ENCODE assay signal across 29 cellular contexts in genomic region chr5:145971108-145971507, GRCh38. TPM values are rescaled to one million over a fixed set of nuclear protein-coding genes. Genes with fewer than 3 reads are reported as not detected.
DNase-seq lines count a peak whose midpoint lies in the region; ATAC-seq, FAIRE-seq and TF ChIP-seq lines count a peak whose summit lies in the region.
"Had no signal": no experiment of that assay in that cellular context is flagged by ENCODE, and none has a peak within 500 bp of the region (broad histone marks: within the 10 kb centered on the region; RNA-seq: fewer than 3 reads in every experiment).

No MANE protein-coding gene starts in this region.

- no peaks in the 10 kb centered on the region for H3K79me1 ChIP-seq in IMR-90 (ENCODE audit: low read depth in 1 of 2, low read length in 2 of 2)

- H3K27ac ChIP-seq in IMR-90 (ENCODE audit: insufficient read depth, low read length): no peak overlapping the region
- H3K27ac ChIP-seq in K562 (ENCODE audit: extremely low read depth, low read depth, low read length): no peak overlapping the region
- H3K27ac ChIP-seq in psoas muscle: peak overlapping the region; percentile 30
- H3K27ac ChIP-seq: PC-9 had no signal

- POLR2A ChIA-PET in IMR-90 (lab: Charles Lee; ENCODE audit: unreplicated experiment): no interaction called here
- POLR2A ChIA-PET in K562 (lab: Yijun Ruan, JAX): interaction anchor here (0.7 kb wide), 1 partner anchor 14 kb away, joined by 3 read pairs; no protein-coding TSS in a partner anchor
- POLR2A ChIA-PET in GM10248 (lab: Yijun Ruan, JAX): no interaction called here

- H3K79me2 ChIP-seq in K562 (ENCODE audit: control insufficient read depth, insufficient read depth, low read length): no peaks in the 10 kb centered on the region

- H2BK15ac ChIP-seq in IMR-90 (ENCODE audit: low read depth, low read length): no peak overlapping the region

- FAIRE-seq in K562 (lab: Jason Lieb, UNC): no peak
- FAIRE-seq: A549, GM12892, H54, HepG2 had no signal

- no peak overlapping the region for H3K56ac ChIP-seq in IMR-90 (ENCODE audit: extremely low read depth, insufficient read depth, low read length)

- H2AK5ac ChIP-seq in IMR-90 (ENCODE audit: low read depth, low read length): no peak overlapping the region

- no peak overlapping the region for H3K18ac ChIP-seq in IMR-90 (ENCODE audit: low read depth, low read length)

- H3K9ac ChIP-seq in IMR-90 (ENCODE audit: low read depth, low read length) (no peak overlapping the region), K562 (ENCODE audit: insufficient read depth in 1 of 2, low read depth in 2 of 2, low read length in 2 of 2) (no peak overlapping the region)

- H3K14ac ChIP-seq in IMR-90 (replicated peaks; ENCODE audit: low read depth, low read length): no peak overlapping the region

- H2BK120ac ChIP-seq in IMR-90 (ENCODE audit: low read depth, low read length): peak overlapping the region; percentile 30; the same call in 1 of the 2 replicates

- H3K36me3 ChIP-seq in IMR-90 (ENCODE audit: control insufficient read depth, insufficient read depth, low read length): no peaks in the 10 kb centered on the region
- H3K36me3 ChIP-seq in K562 (ENCODE audit: control insufficient read depth, insufficient read depth, low read length): no peaks in the 10 kb centered on the region
- no peaks in the 10 kb centered on the region for H3K36me3 ChIP-seq in psoas muscle (ENCODE audit: insufficient read depth in 1 of 2, low read depth in 1 of 2)

- DNase-seq in DMS53 treated with DMSO at 0.1 percent for 48 hours (lab: John Stamatoyannopoulos, UW; ENCODE audit: unreplicated experiment) (peak; percentile 50), IMR-90 (no peak), K562 (ENCODE audit: extremely low read depth in 1 of 4, low spot score in 3 of 4) (no peak), psoas muscle (no peak), DMS153 (lab: John Stamatoyannopoulos, UW) (no peak), GM10248 (ENCODE audit: extremely low spot score) (no peak)
- DNase-seq: C1 segment of cervical spinal cord; CD4-positive, alpha-beta memory T cell; COR-L47; DMS79 treated with DMSO at 0.1 percent for 48 hours; GF-D8; KBM-7; MM.1S; NCI-H1417; NCI-H1694; NCI-H2081; NCI-H446; NCI-H524 treated with DMSO at 0.1 percent for 48 hours; NCI-H774; NK-92 treated with Interleukin-12 subunit alpha and Interleukin-12 subunit beta, amount 100 ng/mL, for 24 hours; PC-9; RPMI8226; SHP77; T-helper 1 cell had no signal

- H3K4me1 ChIP-seq in IMR-90 (ENCODE audit: control insufficient read depth, insufficient read depth, low read length) (peaks cover 3% of the 10 kb centered on the region; the same call in 1 of the 2 replicates), K562 (replicated peaks in 1 of 2; ENCODE audit: control insufficient read depth in 2 of 2, insufficient read depth in 2 of 2, low read length in 2 of 2) (no peaks in the 10 kb centered on the region), psoas muscle (peaks cover 10% of the 10 kb centered on the region)

- no peak overlapping the region for H4K91ac ChIP-seq in IMR-90 (ENCODE audit: insufficient read depth, low read depth, low read length)

- no peak for TF ChIP-seq EP300 in K562 (IDR thresholded peaks at IDR 0.05; ENCODE audit: low read length)

- no peak overlapping the region for H2AK9ac ChIP-seq in IMR-90 (replicated peaks; ENCODE audit: low read depth, low read length, poor library complexity)

- in situ Hi-C loops in IMR-90 (cut with MboI; ENCODE audit: low sequenced_read_pairs) (no loop called here), K562 (cut with MboI) (no loop called here)

- H2AFZ ChIP-seq in IMR-90 (replicated peaks; ENCODE audit: low read length, poor library complexity): no peak overlapping the region
- H2AFZ ChIP-seq in K562 (ENCODE audit: low read depth, low read length): no peak overlapping the region
- H2AFZ ChIP-seq: PC-9 had no signal

- CTCF ChIA-PET in IMR-90 (lab: Yijun Ruan, JAX): no interaction called here
- CTCF ChIA-PET in K562 (lab: Yijun Ruan, JAX; ENCODE audit: low intra/inter-chr PET ratio): no interaction called here
- CTCF ChIA-PET in GM10248 (lab: Yijun Ruan, JAX): interaction anchor here (1.1 kb wide), 1 partner anchor 20 kb away, joined by 3 read pairs; no protein-coding TSS in a partner anchor

- H2BK5ac ChIP-seq in IMR-90 (ENCODE audit: low read depth, low read length, poor library complexity, severe bottlenecking): no peak overlapping the region

- H4K5ac ChIP-seq in IMR-90 (ENCODE audit: low read depth, low read length): no peak overlapping the region

- H4K20me1 ChIP-seq in IMR-90 (ENCODE audit: insufficient read depth, low read length) (no peaks in the 10 kb centered on the region), K562 (replicated peaks; ENCODE audit: control insufficient read depth, insufficient read depth, low read length) (no peaks in the 10 kb centered on the region)

- no peak for TF ChIP-seq RAD21 in IMR-90 (IDR thresholded peaks at IDR 0.05; ENCODE audit: low read length)
- no peak for TF ChIP-seq RAD21 in K562 (CRISPR knock-in tag; conservative IDR thresholded peaks at IDR 0.05 in 1 of 2, IDR thresholded peaks at IDR 0.05 in 1 of 2)

- TF ChIP-seq POLR2A in IMR-90 (IDR thresholded peaks at IDR 0.05; ENCODE audit: low read depth, low read length) (no peak), K562 (conservative IDR thresholded peaks at IDR 0.05) (no peak)

- BruUV-seq in IMR-90 (replicated peaks; lab: Mats Ljungman, UMichigan): no TSS peak
- no TSS peak for BruUV-seq in K562 (replicated peaks; lab: Mats Ljungman, UMichigan)

- no peaks in the 10 kb centered on the region for H3K27me3 ChIP-seq in IMR-90 (ENCODE audit: control insufficient read depth, insufficient read depth, low read length)
- H3K27me3 ChIP-seq in K562 (ENCODE audit: control insufficient read depth in 2 of 2, insufficient read depth in 2 of 2, low read length in 2 of 2): no peaks in the 10 kb centered on the region
- H3K27me3 ChIP-seq in psoas muscle (ENCODE audit: insufficient read depth in 3 of 3, low read length in 2 of 3): no peaks in the 10 kb centered on the region

- no peak overlapping the region for H3K4me3 ChIP-seq in IMR-90 (ENCODE audit: insufficient read depth, low read depth, low read length)
- no peak overlapping the region for H3K4me3 ChIP-seq in K562
- H3K4me3 ChIP-seq in psoas muscle: no peak overlapping the region
- H3K4me3 ChIP-seq: A549, PC-9 had no signal

- no CpG with 5 or more reads among the region's 2 CpGs for WGBS in IMR-90 (ENCODE audit: extremely low coverage in 2 of 2, insufficient read length in 1 of 2), 2 experiments
- WGBS in K562 (ENCODE audit: insufficient coverage, low coverage, missing lambda C conversion rate): 0% methylated on average over 2 of the region's 2 CpGs
- WGBS in psoas muscle, 3 donors: 55 to 78% (median 58%) methylated on average over 2 of the region's 2 CpGs

- no peak overlapping the region for H3K4ac ChIP-seq in IMR-90 (ENCODE audit: low read depth, low read length)

- ATAC-seq in IMR-90 (ENCODE audit: low read depth) (no peak), K562 (peak; percentile 29; the same call in 1 of the 3 replicates), psoas muscle (no peak), SK-N-SH treated with all-trans-retinoic acid at 6 μM for 48 hours (no peak)
- ATAC-seq: A549, HepG2 had no signal

- dilution Hi-C loops in IMR-90 (cut with HindIII; ENCODE audit: low sequenced_read_pairs, unreplicated experiment): no loop called here

- no peak overlapping the region for H4K8ac ChIP-seq in IMR-90 (ENCODE audit: low read depth in 2 of 2, low read length in 2 of 2)

- H3K9me3 ChIP-seq in IMR-90 (ENCODE audit: control insufficient read depth, insufficient read depth, low read length) (0 out of 2 replicates have a peak, but pooled peaks cover 2% of the 10 kb centered on the region), K562 (replicated peaks; ENCODE audit: control insufficient read depth, insufficient read depth, low read depth, low read length) (no peaks in the 10 kb centered on the region), psoas muscle (no peaks in the 10 kb centered on the region)
- H3K9me3 ChIP-seq: A549 had no signal

- H3K4me2 ChIP-seq in IMR-90 (ENCODE audit: low read depth, low read length) (no peak overlapping the region), K562 (ENCODE audit: insufficient read depth, low read length) (no peak overlapping the region)
- H3K4me2 ChIP-seq: A549, PC-9 had no signal

- H3K9me1 ChIP-seq in IMR-90 (ENCODE audit: insufficient read depth, low read length) (peaks cover 8% of the 10 kb centered on the region; the same call in 1 of the 2 replicates), K562 (ENCODE audit: control insufficient read depth, insufficient read depth, low read length) (no peaks in the 10 kb centered on the region)

- no peak overlapping the region for H2BK20ac ChIP-seq in IMR-90 (ENCODE audit: low read depth, low read length)

- no peak overlapping the region for H3K23ac ChIP-seq in IMR-90 (ENCODE audit: low read depth, low read length)

- intact Hi-C loops in IMR-90 (cut with micrococcal nuclease): no loop called here
- intact Hi-C loops in K562 (cut with micrococcal nuclease): no loop called here
- intact Hi-C loops in psoas muscle (cut with DNase I): no loop called here

- TF ChIP-seq CTCF in IMR-90 (conservative IDR thresholded peaks at IDR 0.05; ENCODE audit: low read depth, low read length): no peak
- no peak for TF ChIP-seq CTCF in K562 (IDR thresholded peaks at IDR 0.05 in 2 of 3, conservative IDR thresholded peaks at IDR 0.05 in 1 of 3; ENCODE audit: insufficient read depth in 2 of 3, low read depth in 1 of 3, low read length in 3 of 3)
- TF ChIP-seq CTCF in psoas muscle (IDR thresholded peaks at IDR 0.05): no peak
- TF ChIP-seq CTCF in GM10248 (IDR thresholded peaks at IDR 0.05; ENCODE audit: control extremely low read depth, extremely low read depth, low read depth, missing control alignments): no peak

RNA-seq across cellular contexts. Expression of gene SH3RF2, which starts 34.7 kb away (rescaled TPM):
- total RNA-seq in IMR-90 (2012; rRNA removed): 1.1 and 1.3 TPM in 2 replicates
- polyA plus RNA-seq in IMR-90 (2012; rRNA removed): 1.3 and 1.7 TPM in 2 replicates
- polyA plus RNA-seq in IMR-90 (2012; cell fraction: cytosol; rRNA removed): 0.49 and 0.74 TPM in 2 replicates
- polyA plus RNA-seq in IMR-90 (2012; cell fraction: nucleus; rRNA removed; ENCODE audit: low replicate concordance): 4.1 and 4.6 TPM in 2 replicates
- total RNA-seq in K562 (2011; cell fraction: chromatin; rRNA removed; ENCODE audit: low replicate concordance): not detected in 2 replicates
- not detected in 2 replicates for total RNA-seq in K562 (2011; cell fraction: nucleolus; rRNA removed)
- not detected in 2 replicates for total RNA-seq in K562 (2011; cell fraction: nucleoplasm; rRNA removed)
- total RNA-seq in K562 (2014; rRNA removed): not detected in 2 replicates
- total RNA-seq in K562 (2014; rRNA removed; fragmentation: Illumina TruSeq; extraction: Trizol): not detected in 2 replicates
- not detected in 2 replicates for total RNA-seq in K562 (2015; rRNA removed; fragmentation: Illumina TruSeq; extraction: Trizol)
- 0.07 TPM in 1 of 2 replicates, not detected in the other for total RNA-seq in K562 (2021)
- not detected in 2 replicates for polyA plus RNA-seq in K562 (2011; rRNA removed)
- 0.09 TPM in 1 of 2 replicates, not detected in the other for polyA plus RNA-seq in K562 (2011; cell fraction: cytosol; rRNA removed)
- 0.09 TPM in 1 of 2 replicates, not detected in the other for polyA plus RNA-seq in K562 (2011; cell fraction: nucleus; rRNA removed)
- polyA plus RNA-seq in K562 (2012): 0.14 TPM in 1 of 2 replicates, not detected in the other
- polyA plus RNA-seq in K562 (2014; fragmentation: Illumina TruSeq; extraction: Trizol): not detected in 2 replicates
- not detected for polyA plus RNA-seq in K562 (2014; fragmentation: Nextera tagmentation; extraction: Ambion mirVana)
- polyA plus RNA-seq in K562 (2014; rRNA removed): 0.05 and 0.50 TPM in 2 replicates
- polyA minus RNA-seq in K562 (2011; rRNA and poly(A)+ RNA removed): 0.09 TPM in 1 of 2 replicates, not detected in the other
- 0.64 and 0.76 TPM in 2 replicates for polyA minus RNA-seq in K562 (2011; cell fraction: cytosol; rRNA and poly(A)+ RNA removed)
- polyA minus RNA-seq in K562 (2011; cell fraction: nucleus; rRNA and poly(A)+ RNA removed): 0.13 TPM in 1 of 2 replicates, not detected in the other
- 10 to 100 TPM; 23.5 to 64.1 (median 38.2) TPM for total RNA-seq in psoas muscle
- 10 to 100 TPM in 2 of 3 donors, 1 to 10 TPM in 1; 1.1 to 24.3 (median 14.9) TPM for polyA plus RNA-seq in psoas muscle
- total RNA-seq: CD4-positive, alpha-beta memory T cell had no signal
- polyA plus RNA-seq: CD4-positive, alpha-beta memory T cell had no signal

Comparison
In these comparisons a context has a peak if more than half of its experiments do, and no peak if none do; other contexts are left out.
1. RNA of gene SH3RF2, which starts 34.7 kb away (total RNA-seq): 23.5 to 64.1 TPM in psoas muscle; 1.1 to 1.3 TPM in IMR-90 and 0.07 TPM in K562; every median in the first group is over 10 times any median in the second.